In genomic region chr10:13272164-13272571, GRCh38 we compare ENCODE assay signal across 9 cellular contexts. TPM values are rescaled to one million over a fixed set of nuclear protein-coding genes. Genes with fewer than 3 reads are reported as not detected.
A peak's percentile ranks its signal among the peaks of the same experiment; 100 is the strongest.
DNase-seq lines count a peak whose midpoint lies in the region; ATAC-seq and TF ChIP-seq lines count a peak whose summit lies in the region.
"Had no signal": no experiment of that assay in that cellular context is flagged by ENCODE, and none has a peak within 500 bp of the region (broad histone marks: within the 10 kb centered on the region; RNA-seq: fewer than 3 reads in every experiment).

No MANE protein-coding gene starts in this region.

- H3K4me2 ChIP-seq in Karpas-422 (ENCODE audit: low read depth, low read length, poor library complexity, severe bottlenecking), result peak overlapping the region; percentile 62

- peaks cover 0 to 3% (median 0%) of the 10 kb centered on the region in 3 donors for H3K36me3 Mint-ChIP-seq in CD8-positive, alpha-beta memory T cell
- H3K36me3 Mint-ChIP-seq in activated CD8-positive, alpha-beta T cell treated with anti-CD3 and anti-CD28 coated beads for 36 hours (ENCODE audit: low read depth), result no peaks in the 10 kb centered on the region

- H4K20me1 ChIP-seq in Karpas-422 (ENCODE audit: insufficient read depth, low read depth, low read length), result no peaks in the 10 kb centered on the region

- peaks cover 11 to 15% (median 11%) of the 10 kb centered on the region in 3 donors for H3K4me1 Mint-ChIP-seq in CD8-positive, alpha-beta memory T cell
- H3K4me1 Mint-ChIP-seq in activated CD8-positive, alpha-beta T cell treated with anti-CD3 and anti-CD28 coated beads for 36 hours (ENCODE audit: low read depth), result peaks cover 8% of the 10 kb centered on the region

- intact Hi-C loops in dorsolateral prefrontal cortex (cut with DNase I), result loop anchor here in 1 of 2 donors (1.0 to 10.0 kb wide), 2 partner anchors 27 to 67 kb away; no protein-coding TSS in a partner anchor
- intact Hi-C loops in activated CD8-positive, alpha-beta T cell treated with anti-CD3 and anti-CD28 coated beads for 36 hours (cut with micrococcal nuclease), result no loop called here

- peak; percentile 65 for DNase-seq in DMS53 treated with DMSO at 0.1 percent for 48 hours (lab: John Stamatoyannopoulos, UW; ENCODE audit: unreplicated experiment)
- peak; percentile 54 for DNase-seq in Karpas-422
- DNase-seq in dorsolateral prefrontal cortex, result peak; percentile 19 to 82 (median 74)
- peak; percentile 51 for DNase-seq in myocyte (ENCODE audit: low read depth)
- DNase-seq in MG63, result no peak
- DNase-seq in CD8-positive, alpha-beta memory T cell, result no peak
- DNase-seq in activated CD8-positive, alpha-beta T cell treated with anti-CD3 and anti-CD28 coated beads for 36 hours, result no peak

- peak overlapping the region; percentile 95; the same call in 1 of the 2 replicates for H2AFZ ChIP-seq in Karpas-422 (ENCODE audit: low read length)

- H3K27me3 Mint-ChIP-seq in CD8-positive, alpha-beta memory T cell, result no peaks in the 10 kb centered on the region
- H3K27me3 Mint-ChIP-seq in activated CD8-positive, alpha-beta T cell treated with anti-CD3 and anti-CD28 coated beads for 36 hours, result no peaks in the 10 kb centered on the region

- H3K9me3 Mint-ChIP-seq in CD8-positive, alpha-beta memory T cell, result no peaks in the 10 kb centered on the region
- H3K9me3 Mint-ChIP-seq in activated CD8-positive, alpha-beta T cell treated with anti-CD3 and anti-CD28 coated beads for 36 hours, result no peaks in the 10 kb centered on the region

- H3K36me3 ChIP-seq in Karpas-422 (ENCODE audit: insufficient read depth, low read length), result no peaks in the 10 kb centered on the region
- H3K36me3 ChIP-seq in MG63, result no peaks in the 10 kb centered on the region
- H3K36me3 ChIP-seq in CD8-positive, alpha-beta memory T cell (ENCODE audit: insufficient read depth, low read length), result no peaks in the 10 kb centered on the region
- H3K36me3 ChIP-seq: SJSA1 had no signal

- H3K9me3 ChIP-seq in Karpas-422 (ENCODE audit: low read length) (no peaks in the 10 kb centered on the region), MG63 (no peaks in the 10 kb centered on the region)
- no peaks in the 10 kb centered on the region for H3K9me3 ChIP-seq in CD8-positive, alpha-beta memory T cell (ENCODE audit: low read length)
- H3K9me3 ChIP-seq: SJSA1 had no signal

- no peaks in the 10 kb centered on the region for H3K27me3 ChIP-seq in Karpas-422 (ENCODE audit: low read length)
- no peaks in the 10 kb centered on the region for H3K27me3 ChIP-seq in dorsolateral prefrontal cortex
- H3K27me3 ChIP-seq in MG63, result no peaks in the 10 kb centered on the region
- no peaks in the 10 kb centered on the region for H3K27me3 ChIP-seq in CD8-positive, alpha-beta memory T cell (ENCODE audit: insufficient read depth, low read length, poor library complexity, severe bottlenecking)
- H3K27me3 ChIP-seq: SJSA1 had no signal

- peak in 17 of 56 donors; percentile 6 to 36 (median 21) for TF ChIP-seq CTCF in dorsolateral prefrontal cortex (IDR thresholded peaks at IDR 0.05 in 54 of 56, conservative IDR thresholded peaks at IDR 0.05 in 2 of 56; ENCODE audit: low read depth in 1 of 56, partially characterized antibody in 56 of 56)
- TF ChIP-seq CTCF in activated CD8-positive, alpha-beta T cell treated with anti-CD3 and anti-CD28 coated beads for 36 hours (IDR thresholded peaks at IDR 0.05), result no peak

- H3K4me1 ChIP-seq in Karpas-422 (ENCODE audit: low read length), result peaks cover 16% of the 10 kb centered on the region
- no peaks in the 10 kb centered on the region for H3K4me1 ChIP-seq in CD8-positive, alpha-beta memory T cell (ENCODE audit: insufficient read depth, low read length)

- POLR2A ChIA-PET in CD8-positive, alpha-beta memory T cell (lab: Charles Lee), result interaction anchor here (0.6 to 1.1 kb wide), 3 partner anchors 17 to 30 kb away, joined by 3 to 6 read pairs (median 3); partner anchors contain the start of gene PHYH
- POLR2A ChIA-PET in activated CD8-positive, alpha-beta T cell treated with anti-CD3 and anti-CD28 coated beads for 36 hours (lab: Charles Lee), result interaction anchor here (1.2 kb wide), 1 partner anchor 27 kb away, joined by 3 read pairs; the partner anchor contains the start of gene PHYH

- ATAC-seq in HG03139 (IDR thresholded peaks at IDR 0.05; ENCODE audit: unreplicated experiment), result no peak
- ATAC-seq in activated CD8-positive, alpha-beta T cell treated with anti-CD3 and anti-CD28 coated beads for 36 hours, result no peak

- H3K27ac ChIP-seq in Karpas-422 (ENCODE audit: low read length), result no peak overlapping the region
- peak overlapping the region in 27 of 59 donors; percentile 1 to 74 (median 36) for H3K27ac ChIP-seq in dorsolateral prefrontal cortex
- H3K27ac ChIP-seq in CD8-positive, alpha-beta memory T cell (ENCODE audit: low read depth, low read length), result no peak overlapping the region
- H3K27ac ChIP-seq: SJSA1 had no signal

- H3K9ac ChIP-seq in Karpas-422 (ENCODE audit: low read length), result peak overlapping the region; percentile 49

- peak overlapping the region in 3 of 8 donors; percentile 51 to 83 (median 72) for H3K27ac Mint-ChIP-seq in CD8-positive, alpha-beta memory T cell
- no peak overlapping the region for H3K27ac Mint-ChIP-seq in activated CD8-positive, alpha-beta T cell treated with anti-CD3 and anti-CD28 coated beads for 36 hours

- H3K4me3 Mint-ChIP-seq in CD8-positive, alpha-beta memory T cell, result peak overlapping the region in 1 of 7 donors; percentile 2
- no peak overlapping the region for H3K4me3 Mint-ChIP-seq in activated CD8-positive, alpha-beta T cell treated with anti-CD3 and anti-CD28 coated beads for 36 hours

- CTCF ChIA-PET in CD8-positive, alpha-beta memory T cell (lab: Charles Lee), result interaction anchor here (1.2 to 1.4 kb wide), 3 partner anchors 28 to 112 kb away, joined by 3 to 8 read pairs (median 7); partner anchors contain the start of gene PHYH
- CTCF ChIA-PET in activated CD8-positive, alpha-beta T cell treated with anti-CD3 and anti-CD28 coated beads for 36 hours (lab: Charles Lee), result interaction anchor here (0.6 to 2.1 kb wide), 7 partner anchors 8 to 169 kb away, joined by 3 to 11 read pairs (median 3); partner anchors contain the start of gene PHYH

- H3K79me2 ChIP-seq in Karpas-422 (ENCODE audit: low read length), result no peaks in the 10 kb centered on the region

- H3K4me3 ChIP-seq in Karpas-422 (ENCODE audit: low read length), result peak overlapping the region; percentile 45; the same call in 1 of the 2 replicates
- peak overlapping the region in 38 of 59 donors; percentile 4 to 47 (median 28) for H3K4me3 ChIP-seq in dorsolateral prefrontal cortex
- no peak overlapping the region for H3K4me3 ChIP-seq in MG63
- no peak overlapping the region for H3K4me3 ChIP-seq in CD8-positive, alpha-beta memory T cell (ENCODE audit: low read length)
- H3K4me3 ChIP-seq: SJSA1 had no signal

- no peaks in the 10 kb centered on the region for H3K9me2 ChIP-seq in Karpas-422 (replicated peaks; ENCODE audit: insufficient read depth, low read length)

RNA-seq across cellular contexts. Expression of gene PHYH, which starts 27.7 kb away (rescaled TPM):
- 3.5 and 4.0 TPM in 2 replicates for total RNA-seq in Karpas-422 (2014; rRNA removed; shearing (Covaris generic); ENCODE audit: low replicate concordance)
- total RNA-seq in dorsolateral prefrontal cortex, result 10 to 100 TPM; 19.2 to 43.7 (median 30.0) TPM
- 46.9 and 54.7 TPM in 2 replicates for total RNA-seq in myocyte
- polyA plus RNA-seq in myocyte (2012), result 37.0 TPM
- 7.2 and 12.7 TPM in 2 replicates for total RNA-seq in MG63 (2014; rRNA removed; shearing (Covaris generic); ENCODE audit: low replicate concordance)
- 10 to 100 TPM; 15.6 to 15.7 TPM for total RNA-seq in CD8-positive, alpha-beta memory T cell
- polyA plus RNA-seq in CD8-positive, alpha-beta memory T cell, result 16.5 TPM
- 10 to 100 TPM; 14.6 to 16.3 TPM for total RNA-seq in activated CD8-positive, alpha-beta T cell treated with anti-CD3 and anti-CD28 coated beads for 36 hours

RNA-seq across cellular contexts. Expression of gene UCMA, which starts 38.0 kb away (rescaled TPM):
- 0.63 TPM in 1 of 2 replicates, not detected in the other for total RNA-seq in Karpas-422 (2014; rRNA removed; shearing (Covaris generic); ENCODE audit: low replicate concordance)
- total RNA-seq in dorsolateral prefrontal cortex (under 1 TPM in 5 of 120 experiments, not detected in 115; 0.59 to 1.00 (median 0.79) TPM), myocyte (not detected in 2 replicates)
- not detected for polyA plus RNA-seq in myocyte (2012)
- total RNA-seq in MG63 (2014; rRNA removed; shearing (Covaris generic); ENCODE audit: low replicate concordance), result not detected in 2 replicates
- not detected for total RNA-seq in CD8-positive, alpha-beta memory T cell
- polyA plus RNA-seq in CD8-positive, alpha-beta memory T cell, result not detected
- total RNA-seq in activated CD8-positive, alpha-beta T cell treated with anti-CD3 and anti-CD28 coated beads for 36 hours, result not detected
- total RNA-seq: SJSA1 had no signal

Comparison
In these comparisons a context has a peak if more than half of its experiments do, and no peak if none do; other contexts are left out.
1. DNase-seq: peak in DMS53 treated with DMSO at 0.1 percent for 48 hours (single experiment), Karpas-422 (single experiment), dorsolateral prefrontal cortex (10 of 10) and myocyte (single experiment); none in MG63 (single experiment), CD8-positive, alpha-beta memory T cell (0 of 5) and activated CD8-positive, alpha-beta T cell treated with anti-CD3 and anti-CD28 coated beads for 36 hours (single experiment).
2. H3K4me3 ChIP-seq: peak in Karpas-422 (single experiment) and dorsolateral prefrontal cortex (38 of 59); none in MG63 (single experiment) and CD8-positive, alpha-beta memory T cell (single experiment).